In genomic region chr1:89615676-89616598, GRCh38 we compare ENCODE assay signal across 9 cellular contexts. TPM values are rescaled to one million over a fixed set of nuclear protein-coding genes. Genes with fewer than 3 reads are reported as not detected.
DNase-seq lines count a peak whose midpoint lies in the region; ATAC-seq and TF ChIP-seq lines count a peak whose summit lies in the region.
"Had no signal": no experiment of that assay in that cellular context is flagged by ENCODE, and none has a peak within 500 bp of the region (broad histone marks: within the 10 kb centered on the region; RNA-seq: fewer than 3 reads in every experiment).

No MANE protein-coding gene starts in this region.

- no peak overlapping the region for H2BK120ac ChIP-seq in mesenchymal stem cell (ENCODE audit: low read depth, low read length)

- H3K27ac ChIP-seq in RWPE2 (ENCODE audit: poor library complexity, severe bottlenecking) (no peak overlapping the region), thoracic aorta (no peak overlapping the region), mesenchymal stem cell (ENCODE audit: low read length, poor library complexity, severe bottlenecking) (no peak overlapping the region)

- H2BK15ac ChIP-seq in mesenchymal stem cell (ENCODE audit: low read depth, poor library complexity, severe bottlenecking): no peak overlapping the region

- no peaks in the 10 kb centered on the region for H3K27me3 Mint-ChIP-seq in activated naive CD4-positive, alpha-beta T cell treated with anti-CD3 and anti-CD28 coated beads, Interleukin-2, amount 10 ng/mL, durations not matched to agents 7 days and 5 days
- H3K27me3 Mint-ChIP-seq in activated naive CD4-positive, alpha-beta T cell treated with anti-CD3 and anti-CD28 coated beads for 36 hours (ENCODE audit: low read depth): no peaks in the 10 kb centered on the region

- no peak overlapping the region for H3K14ac ChIP-seq in mesenchymal stem cell (ENCODE audit: low read length in 2 of 2)

- H2BK12ac ChIP-seq in mesenchymal stem cell (ENCODE audit: low read length in 2 of 2): no peak overlapping the region

- TF ChIP-seq CTCF in RWPE2 (IDR thresholded peaks at IDR 0.05; ENCODE audit: poor library complexity, severe bottlenecking): peak; percentile 29
- peak; percentile 42 for TF ChIP-seq CTCF in thoracic aorta (IDR thresholded peaks at IDR 0.05)

- H3K4me1 ChIP-seq in RWPE2 (ENCODE audit: insufficient read depth, poor library complexity, severe bottlenecking): peaks cover 13% of the 10 kb centered on the region
- peaks cover 0 to 8% of the 10 kb centered on the region in 2 donors for H3K4me1 ChIP-seq in thoracic aorta (ENCODE audit: control insufficient read depth in 1 of 2, low read depth in 2 of 2)
- no peaks in the 10 kb centered on the region for H3K4me1 ChIP-seq in mesenchymal stem cell (ENCODE audit: control insufficient read depth, insufficient read depth, low read depth, low read length)

- no peak overlapping the region for H4K8ac ChIP-seq in mesenchymal stem cell (ENCODE audit: low read length)

- no peaks in the 10 kb centered on the region for H3K36me3 ChIP-seq in RWPE2 (ENCODE audit: low read depth)
- H3K36me3 ChIP-seq in thoracic aorta: no peaks in the 10 kb centered on the region
- H3K36me3 ChIP-seq in mesenchymal stem cell (ENCODE audit: control insufficient read depth in 1 of 2, insufficient read depth in 2 of 2, low read depth in 1 of 2, low read length in 2 of 2): no peaks in the 10 kb centered on the region

- no peak overlapping the region for H2AFZ ChIP-seq in mesenchymal stem cell (ENCODE audit: low read depth, low read length)

- ATAC-seq in RWPE2 (ENCODE audit: low read depth): peak; percentile 59
- no peak for ATAC-seq in thoracic aorta (ENCODE audit: insufficient number of reproducible peaks, low FRiP score, low read depth)

- peak; percentile 30 for DNase-seq in activated naive CD4-positive, alpha-beta T cell treated with anti-CD3 and anti-CD28 coated beads, Interleukin-2, amount 10 ng/mL, durations not matched to agents 7 days and 5 days
- DNase-seq in activated naive CD4-positive, alpha-beta T cell treated with anti-CD3 and anti-CD28 coated beads for 36 hours: no peak
- DNase-seq in RWPE2 (ENCODE audit: low spot score) (no peak), germinal center (ENCODE audit: low spot score) (peak; percentile 45), thoracic aorta (ENCODE audit: low spot score) (no peak), mesenchymal stem cell (no peak), pons (ENCODE audit: low spot score) (no peak), NCI-H446 treated with DMSO at 0.1 percent for 48 hours (lab: John Stamatoyannopoulos, UW) (no peak)
- DNase-seq: NCI-H1092 treated with DMSO at 0.1 percent for 48 hours had no signal

- H3K23ac ChIP-seq in mesenchymal stem cell (ENCODE audit: low read length in 2 of 2): no peak overlapping the region

- no peak overlapping the region for H3K4me3 Mint-ChIP-seq in activated naive CD4-positive, alpha-beta T cell treated with anti-CD3 and anti-CD28 coated beads, Interleukin-2, amount 10 ng/mL, durations not matched to agents 7 days and 5 days
- H3K4me3 Mint-ChIP-seq in activated naive CD4-positive, alpha-beta T cell treated with anti-CD3 and anti-CD28 coated beads for 36 hours: no peak overlapping the region

- peaks cover 21% of the 10 kb centered on the region for H3K9me3 Mint-ChIP-seq in activated naive CD4-positive, alpha-beta T cell treated with anti-CD3 and anti-CD28 coated beads, Interleukin-2, amount 10 ng/mL, durations not matched to agents 7 days and 5 days
- peaks cover 14% of the 10 kb centered on the region for H3K9me3 Mint-ChIP-seq in activated naive CD4-positive, alpha-beta T cell treated with anti-CD3 and anti-CD28 coated beads for 36 hours

- H3K9ac ChIP-seq in mesenchymal stem cell (ENCODE audit: low read length): no peak overlapping the region

- no peak overlapping the region for H3K27ac Mint-ChIP-seq in activated naive CD4-positive, alpha-beta T cell treated with anti-CD3 and anti-CD28 coated beads, Interleukin-2, amount 10 ng/mL, durations not matched to agents 7 days and 5 days
- no peak overlapping the region for H3K27ac Mint-ChIP-seq in activated naive CD4-positive, alpha-beta T cell treated with anti-CD3 and anti-CD28 coated beads for 36 hours

- H3K79me1 ChIP-seq in mesenchymal stem cell (replicated peaks; ENCODE audit: low read length, poor library complexity, severe bottlenecking): no peaks in the 10 kb centered on the region

- no peak overlapping the region for H2BK5ac ChIP-seq in mesenchymal stem cell (ENCODE audit: low read depth, low read length, poor library complexity, severe bottlenecking)

- H3K4ac ChIP-seq in mesenchymal stem cell (ENCODE audit: low read depth in 1 of 2, low read length in 2 of 2): no peak overlapping the region

- H3K4me3 ChIP-seq in RWPE2 (ENCODE audit: severe bottlenecking): no peak overlapping the region
- H3K4me3 ChIP-seq in thoracic aorta: no peak overlapping the region
- H3K4me3 ChIP-seq in mesenchymal stem cell (ENCODE audit: insufficient read depth in 1 of 2, low read depth in 1 of 2, low read length in 2 of 2): no peak overlapping the region

- intact Hi-C loops in activated naive CD4-positive, alpha-beta T cell treated with anti-CD3 and anti-CD28 coated beads for 36 hours (cut with micrococcal nuclease): loop anchor here (1.0 kb wide), 1 partner anchor 7 kb away; no protein-coding TSS in a partner anchor

- H3K36me3 Mint-ChIP-seq in activated naive CD4-positive, alpha-beta T cell treated with anti-CD3 and anti-CD28 coated beads, Interleukin-2, amount 10 ng/mL, durations not matched to agents 7 days and 5 days: peaks cover 63% of the 10 kb centered on the region
- H3K36me3 Mint-ChIP-seq in activated naive CD4-positive, alpha-beta T cell treated with anti-CD3 and anti-CD28 coated beads for 36 hours (ENCODE audit: low read depth): peaks cover 24% of the 10 kb centered on the region

- H3K27me3 ChIP-seq in RWPE2 (ENCODE audit: insufficient read depth, poor library complexity, severe bottlenecking) (no peaks in the 10 kb centered on the region), thoracic aorta (replicated peaks; ENCODE audit: insufficient read depth) (no peaks in the 10 kb centered on the region), mesenchymal stem cell (ENCODE audit: control insufficient read depth in 1 of 2, insufficient read depth in 1 of 2, low read length in 2 of 2) (no peaks in the 10 kb centered on the region)

- H2AK5ac ChIP-seq in mesenchymal stem cell (ENCODE audit: low read length, severe bottlenecking): no peak overlapping the region

- 94% methylated on average over 3 of the region's 3 CpGs for WGBS in mesenchymal stem cell

- H3K4me2 ChIP-seq in mesenchymal stem cell (ENCODE audit: low read length, poor library complexity, severe bottlenecking): no peak overlapping the region

- peaks cover 58% of the 10 kb centered on the region for H3K4me1 Mint-ChIP-seq in activated naive CD4-positive, alpha-beta T cell treated with anti-CD3 and anti-CD28 coated beads, Interleukin-2, amount 10 ng/mL, durations not matched to agents 7 days and 5 days
- peaks cover 65% of the 10 kb centered on the region for H3K4me1 Mint-ChIP-seq in activated naive CD4-positive, alpha-beta T cell treated with anti-CD3 and anti-CD28 coated beads for 36 hours (ENCODE audit: low read depth)

- H3K9me3 ChIP-seq in RWPE2 (ENCODE audit: severe bottlenecking): no peaks in the 10 kb centered on the region
- H3K9me3 ChIP-seq in thoracic aorta: no peaks in the 10 kb centered on the region
- H3K9me3 ChIP-seq in mesenchymal stem cell (ENCODE audit: control insufficient read depth, low read length): no peaks in the 10 kb centered on the region

- CTCF ChIA-PET in activated naive CD4-positive, alpha-beta T cell treated with anti-CD3 and anti-CD28 coated beads, Interleukin-2, amount 10 ng/mL, durations not matched to agents 7 days and 5 days (lab: Charles Lee): interaction anchor here (0.9 to 2.9 kb wide), 5 partner anchors 8 to 147 kb away, joined by 3 to 13 read pairs (median 7); no protein-coding TSS in a partner anchor
- CTCF ChIA-PET in activated naive CD4-positive, alpha-beta T cell treated with anti-CD3 and anti-CD28 coated beads for 36 hours (lab: Charles Lee): interaction anchor here (0.8 to 3.0 kb wide), 12 partner anchors 9 to 371 kb away, joined by 3 to 17 read pairs (median 6); no protein-coding TSS in a partner anchor

- H4K91ac ChIP-seq in mesenchymal stem cell (ENCODE audit: low read length): no peak overlapping the region

- H3K18ac ChIP-seq in mesenchymal stem cell (ENCODE audit: low read depth in 1 of 2, low read length in 2 of 2): no peak overlapping the region

RNA-seq across cellular contexts. Expression of gene LRRC8C, which starts 17.0 kb away (rescaled TPM):
- total RNA-seq in activated naive CD4-positive, alpha-beta T cell treated with anti-CD3 and anti-CD28 coated beads for 36 hours: 10 to 100 TPM; 13.6 TPM
- total RNA-seq in thoracic aorta: 10 to 100 TPM; 11.6 to 15.2 TPM
- 11.7 TPM for polyA plus RNA-seq in mesenchymal stem cell (2013, experiment 1 of 2)
- polyA plus RNA-seq in mesenchymal stem cell (2013, experiment 2 of 2): 12.3 TPM

Comparison
In these comparisons a context has a peak if more than half of its experiments do, and no peak if none do; other contexts are left out.
1. DNase-seq: peak in activated naive CD4-positive, alpha-beta T cell treated with anti-CD3 and anti-CD28 coated beads, Interleukin-2, amount 10 ng/mL, durations not matched to agents 7 days and 5 days (single experiment) and germinal center (single experiment); none in activated naive CD4-positive, alpha-beta T cell treated with anti-CD3 and anti-CD28 coated beads for 36 hours (single experiment), RWPE2 (single experiment), thoracic aorta (single experiment), mesenchymal stem cell (single experiment), pons (single experiment) and NCI-H446 treated with DMSO at 0.1 percent for 48 hours (single experiment).